Comparison of ENCODE assay signal across 8 cellular contexts in genomic region chr4:82901129-82901718, GRCh38. TPM values are rescaled to one million over a fixed set of nuclear protein-coding genes. Genes with fewer than 3 reads are reported as not detected.
A peak's percentile ranks its signal among the peaks of the same experiment; 100 is the strongest.
DNase-seq lines count a peak whose midpoint lies in the region; ATAC-seq and TF ChIP-seq lines count a peak whose summit lies in the region.

No MANE protein-coding gene starts in this region.

- CTCF ChIA-PET in RWPE1 (lab: Yijun Ruan, JAX) = no interaction called here

- H3K27ac ChIP-seq in RWPE1 (peak overlapping the region; percentile 99), gastrocnemius medialis (peak overlapping the region; percentile 94 to 98 (median 96))

- intact Hi-C loops in gastrocnemius medialis (cut with DNase I; ENCODE audit: low total_unique reads) = loop anchor here (1.0 to 2.0 kb wide), 3 partner anchors 109 to 471 kb away; partner anchors contain the start of genes COQ2, ENOPH1, HNRNPDL and LIN54

- POLR2A ChIA-PET in RWPE1 (lab: Yijun Ruan, JAX; ENCODE audit: low non-redundant PET) = interaction anchor here (1.1 kb wide), 1 partner anchor 112 kb away, joined by 3 read pairs; no protein-coding TSS in a partner anchor

- peaks cover 0 to 20% of the 10 kb centered on the region in 2 donors for H3K36me3 ChIP-seq in gastrocnemius medialis

- no peaks in the 10 kb centered on the region for H3K9me3 ChIP-seq in gastrocnemius medialis

- H3K27me3 ChIP-seq in gastrocnemius medialis = no peaks in the 10 kb centered on the region

- no peak for TF ChIP-seq POLR2A in gastrocnemius medialis (IDR thresholded peaks at IDR 0.05)

- DNase-seq in GM12864 (ENCODE audit: low read depth) = no peak
- no peak for DNase-seq in RWPE1 (ENCODE audit: low spot score)
- DNase-seq in fibroblast of the aortic adventitia (ENCODE audit: low read depth) = no peak
- no peak for DNase-seq in gastrocnemius medialis
- no peak for DNase-seq in NCI-H226
- no peak for DNase-seq in stimulated activated CD4-positive, alpha-beta T cell treated with anti-CD3 and anti-CD28 coated beads, Interleukin-4, amount 100 ng/mL, for 24 hours
- no peak for DNase-seq in AML-193 (lab: John Stamatoyannopoulos, UW)

- H3K4me1 ChIP-seq in gastrocnemius medialis = peaks cover 32 to 34% of the 10 kb centered on the region in 2 donors

- ATAC-seq in gastrocnemius medialis (peak; percentile 42 to 55), GM19395 (IDR thresholded peaks at IDR 0.05; ENCODE audit: unreplicated experiment) (no peak)

- in situ Hi-C loops in gastrocnemius medialis (cut with MboI; ENCODE audit: low sequenced_read_pairs in 4 of 4) = loop anchor here in 3 of 4 donors (10.0 to 25.0 kb wide), 2 partner anchors 104 to 361 kb away; no protein-coding TSS in a partner anchor

- H3K4me3 ChIP-seq in GM12864 (ENCODE audit: low read depth, low read length) (peak overlapping the region; percentile 73), fibroblast of the aortic adventitia (ENCODE audit: low read depth, low read length) (peak overlapping the region; percentile 89), gastrocnemius medialis (peak overlapping the region; percentile 65 to 92 (median 82))

- TF ChIP-seq CTCF in GM12864 (IDR thresholded peaks at IDR 0.05; ENCODE audit: low read depth, low read length, missing control alignments) (no peak), RWPE1 (conservative IDR thresholded peaks at IDR 0.05; ENCODE audit: low read depth) (no peak), fibroblast of the aortic adventitia (IDR thresholded peaks at IDR 0.05; ENCODE audit: insufficient read depth, low read length) (no peak), gastrocnemius medialis (IDR thresholded peaks at IDR 0.05 in 4 of 5, conservative IDR thresholded peaks at IDR 0.05 in 1 of 5) (no peak)

RNA-seq across cellular contexts. Expression of gene THAP9, which starts 0.7 kb away (rescaled TPM):
- total RNA-seq in fibroblast of the aortic adventitia (ENCODE audit: low replicate concordance) (2.9 and 7.1 TPM in 2 replicates), gastrocnemius medialis (10 to 100 TPM in 1 of 4 donors, 1 to 10 TPM in 3; 7.6 to 11.1 (median 8.4) TPM)

RNA-seq across cellular contexts. Expression of gene SEC31A, which starts 10.3 kb away (rescaled TPM):
- total RNA-seq in fibroblast of the aortic adventitia (ENCODE audit: low replicate concordance) (392 and 400 TPM in 2 replicates), gastrocnemius medialis (100 to 1,000 TPM in 3 of 4 donors, 10 to 100 TPM in 1; 95.2 to 112 (median 105) TPM)
